ENCODE assay signal across 21 cellular contexts in the genomic region with DNA sequence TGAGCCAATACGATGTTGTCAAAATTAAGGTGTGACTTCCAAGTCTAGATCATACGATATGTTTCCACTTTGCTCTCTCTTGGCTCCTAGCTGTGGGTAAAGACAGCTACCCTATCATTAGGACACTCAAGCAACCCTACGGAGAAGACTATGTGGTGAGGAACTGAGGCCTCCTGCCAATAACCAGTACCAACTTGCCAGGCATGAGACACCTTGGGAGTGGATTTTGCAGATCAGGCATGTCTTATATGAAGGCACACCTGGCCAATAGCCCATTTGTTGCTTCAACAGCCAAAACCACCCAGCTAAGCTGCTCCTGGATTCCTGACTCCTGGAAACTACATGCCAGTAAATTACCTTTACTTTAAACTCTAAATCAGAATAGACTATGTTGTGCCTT.
"Had no signal": no experiment of that assay in that cellular context is flagged by ENCODE, and none has a peak within 500 bp of the region (broad histone marks: within the 10 kb centered on the region; RNA-seq: fewer than 3 reads in every experiment).

No MANE protein-coding gene starts in this region.

- H3K9me3 Mint-ChIP-seq: activated CD4-positive, alpha-beta T cell treated with anti-CD3 and anti-CD28 coated beads, Interleukin-2, amount 10 ng/mL, durations not matched to agents 24 days and 14 days; activated naive CD4-positive, alpha-beta T cell treated with anti-CD3 and anti-CD28 coated beads, Interleukin-2, amount 50 U/mL, for 24 hours; stimulated activated naive B cell treated with anti-CD40 and anti-IgM and Interleukin-4, amounts not matched to agents 10 μg/mL and 1 μg/mL and 100 μg/mL, for 72 hours had no signal

- H3K4me3 ChIP-seq: adrenal gland, gastrocnemius medialis, heart right ventricle, transverse colon had no signal

- H3K27ac ChIP-seq: adrenal gland, gastrocnemius medialis, heart right ventricle, neutrophil, transverse colon had no signal

- H3K4me1 Mint-ChIP-seq: activated CD4-positive, alpha-beta T cell treated with anti-CD3 and anti-CD28 coated beads, Interleukin-2, amount 10 ng/mL, durations not matched to agents 24 days and 14 days; activated naive CD4-positive, alpha-beta T cell treated with anti-CD3 and anti-CD28 coated beads, Interleukin-2, amount 50 U/mL, for 24 hours; naive thymus-derived CD4-positive, alpha-beta T cell had no signal

- ATAC-seq: activated CD8-positive, alpha-beta T cell treated with anti-CD3 and anti-CD28 coated beads, Interleukin-2, amount 10 ng/mL, durations not matched to agents 7 days and 5 days; gastrocnemius medialis; heart right ventricle; left lobe of liver; naive thymus-derived CD4-positive, alpha-beta T cell had no signal

- H3K36me3 Mint-ChIP-seq: activated naive CD4-positive, alpha-beta T cell treated with anti-CD3 and anti-CD28 coated beads, Interleukin-2, amount 50 U/mL, for 24 hours; naive thymus-derived CD4-positive, alpha-beta T cell; stimulated activated naive B cell treated with anti-CD40 and anti-IgM and Interleukin-4, amounts not matched to agents 10 μg/mL and 1 μg/mL and 100 μg/mL, for 72 hours had no signal

- FAIRE-seq: colon, endometrium, TTC549 had no signal

- DNase-seq: activated CD4-positive, alpha-beta T cell treated with anti-CD3 and anti-CD28 coated beads, Interleukin-2, amount 10 ng/mL, durations not matched to agents 24 days and 14 days; activated CD4-positive, CD25-positive, alpha-beta regulatory T cell; activated CD8-positive, alpha-beta memory T cell treated with anti-CD3 and anti-CD28 coated beads, Interleukin-2, amount 50 U/mL, for 4 hours; activated CD8-positive, alpha-beta T cell treated with anti-CD3 and anti-CD28 coated beads, Interleukin-2, amount 10 ng/mL, durations not matched to agents 7 days and 5 days; activated effector memory CD4-positive, alpha-beta T cell treated with anti-CD3 and anti-CD28 coated beads, Interleukin-2, amount 50 U/mL, for 16 hours; activated T-cell treated with anti-CD3 and anti-CD28 coated beads, Interleukin-2, amount 50 U/mL, for 48 hours; adrenal gland; caudate nucleus; gastrocnemius medialis; heart right ventricle; naive thymus-derived CD4-positive, alpha-beta T cell; posterior cingulate gyrus; stimulated activated CD4-positive, alpha-beta T cell treated with anti-CD3 and anti-CD28 coated beads, Interleukin-2, amount 100 ng/mL, for 48 hours; transverse colon had no signal

- H3K9me3 ChIP-seq: adrenal gland, gastrocnemius medialis, heart right ventricle, neutrophil, transverse colon had no signal

- H3K27me3 ChIP-seq: adrenal gland, gastrocnemius medialis, neutrophil, transverse colon had no signal

- H3K36me3 ChIP-seq: adrenal gland, gastrocnemius medialis, heart right ventricle, neutrophil, transverse colon had no signal

- H3K4me3 Mint-ChIP-seq: activated CD4-positive, alpha-beta T cell treated with anti-CD3 and anti-CD28 coated beads, Interleukin-2, amount 10 ng/mL, durations not matched to agents 24 days and 14 days; activated CD8-positive, alpha-beta T cell treated with anti-CD3 and anti-CD28 coated beads, Interleukin-2, amount 10 ng/mL, durations not matched to agents 7 days and 5 days; activated naive CD4-positive, alpha-beta T cell treated with anti-CD3 and anti-CD28 coated beads, Interleukin-2, amount 50 U/mL, for 24 hours; naive thymus-derived CD4-positive, alpha-beta T cell; stimulated activated naive B cell treated with anti-CD40 and anti-IgM and Interleukin-4, amounts not matched to agents 10 μg/mL and 1 μg/mL and 100 μg/mL, for 72 hours had no signal

- H3K27ac Mint-ChIP-seq: activated CD4-positive, alpha-beta T cell treated with anti-CD3 and anti-CD28 coated beads, Interleukin-2, amount 10 ng/mL, durations not matched to agents 24 days and 14 days; activated CD8-positive, alpha-beta T cell treated with anti-CD3 and anti-CD28 coated beads, Interleukin-2, amount 10 ng/mL, durations not matched to agents 7 days and 5 days; activated naive CD4-positive, alpha-beta T cell treated with anti-CD3 and anti-CD28 coated beads, Interleukin-2, amount 50 U/mL, for 24 hours; naive thymus-derived CD4-positive, alpha-beta T cell; stimulated activated naive B cell treated with anti-CD40 and anti-IgM and Interleukin-4, amounts not matched to agents 10 μg/mL and 1 μg/mL and 100 μg/mL, for 72 hours had no signal

- H3K27me3 Mint-ChIP-seq: activated CD4-positive, alpha-beta T cell treated with anti-CD3 and anti-CD28 coated beads, Interleukin-2, amount 10 ng/mL, durations not matched to agents 24 days and 14 days had no signal
